ENCODE assay signal across 8 cellular contexts in genomic region chr15:59294961-59295741, GRCh38.
A peak's percentile ranks its signal among the peaks of the same experiment; 100 is the strongest.
DNase-seq lines count a peak whose midpoint lies in the region; ATAC-seq and TF ChIP-seq lines count a peak whose summit lies in the region.

No MANE protein-coding gene starts in this region.

- no peaks in the 10 kb centered on the region for H3K9me3 Mint-ChIP-seq in stimulated activated naive CD8-positive, alpha-beta T cell treated with anti-CD3 and anti-CD28 coated beads, Interleukin-15, amount 100 ng/mL, for 72 hours

- DNase-seq in Daoy (ENCODE audit: low read depth) (peak; percentile 82), RPMI7951 (ENCODE audit: low read depth) (peak; percentile 95), fibroblast of pulmonary artery (ENCODE audit: low read depth) (peak; percentile 83), NOMO-1 treated with DMSO at 0.1 percent for 48 hours (lab: John Stamatoyannopoulos, UW; ENCODE audit: unreplicated experiment) (no peak)
- no peak for DNase-seq in stimulated activated naive CD8-positive, alpha-beta T cell treated with anti-CD3 and anti-CD28 coated beads, Interleukin-15, amount 100 ng/mL, for 72 hours

- no peak overlapping the region for H3K4me3 Mint-ChIP-seq in stimulated activated naive CD8-positive, alpha-beta T cell treated with anti-CD3 and anti-CD28 coated beads, Interleukin-15, amount 100 ng/mL, for 72 hours

- peak overlapping the region; percentile 27 for H3K27ac ChIP-seq in rectal smooth muscle tissue (ENCODE audit: low read depth, low read length)

- H3K27me3 Mint-ChIP-seq in stimulated activated naive CD8-positive, alpha-beta T cell treated with anti-CD3 and anti-CD28 coated beads, Interleukin-15, amount 100 ng/mL, for 72 hours: no peaks in the 10 kb centered on the region

- H3K36me3 ChIP-seq in rectal smooth muscle tissue (ENCODE audit: control insufficient read depth, insufficient read depth, low read length): no peaks in the 10 kb centered on the region

- H3K9ac ChIP-seq in rectal smooth muscle tissue (ENCODE audit: low read length): no peak overlapping the region

- H3K4me3 ChIP-seq in fibroblast of pulmonary artery (replicated peaks; ENCODE audit: low read depth, low read length) (no peak overlapping the region), rectal smooth muscle tissue (ENCODE audit: low read length) (peak overlapping the region; percentile 16)

- no peaks in the 10 kb centered on the region for H3K27me3 ChIP-seq in rectal smooth muscle tissue (ENCODE audit: control insufficient read depth, insufficient read depth, low read length)

- H3K4me1 Mint-ChIP-seq in stimulated activated naive CD8-positive, alpha-beta T cell treated with anti-CD3 and anti-CD28 coated beads, Interleukin-15, amount 100 ng/mL, for 72 hours: peaks cover 40% of the 10 kb centered on the region

- no peaks in the 10 kb centered on the region for H3K4me1 ChIP-seq in rectal smooth muscle tissue (ENCODE audit: control insufficient read depth, insufficient read depth, low read length)

- H3K27ac Mint-ChIP-seq in stimulated activated naive CD8-positive, alpha-beta T cell treated with anti-CD3 and anti-CD28 coated beads, Interleukin-15, amount 100 ng/mL, for 72 hours: no peak overlapping the region

- ATAC-seq in GM19328 (IDR thresholded peaks at IDR 0.05; ENCODE audit: unreplicated experiment) (no peak), HG03521 (IDR thresholded peaks at IDR 0.05; ENCODE audit: unreplicated experiment) (no peak)
- no peak for ATAC-seq in stimulated activated naive CD8-positive, alpha-beta T cell treated with anti-CD3 and anti-CD28 coated beads, Interleukin-15, amount 100 ng/mL, for 72 hours

- TF ChIP-seq CTCF in fibroblast of pulmonary artery (IDR thresholded peaks at IDR 0.05; ENCODE audit: low read length, missing control alignments): no peak

Comparison
In these comparisons a context has a peak if more than half of its experiments do, and no peak if none do; other contexts are left out.
1. DNase-seq: peak in Daoy (single experiment), RPMI7951 (single experiment) and fibroblast of pulmonary artery (single experiment); none in stimulated activated naive CD8-positive, alpha-beta T cell treated with anti-CD3 and anti-CD28 coated beads, Interleukin-15, amount 100 ng/mL, for 72 hours (0 of 2) and NOMO-1 treated with DMSO at 0.1 percent for 48 hours (single experiment).